In the genomic region with DNA sequence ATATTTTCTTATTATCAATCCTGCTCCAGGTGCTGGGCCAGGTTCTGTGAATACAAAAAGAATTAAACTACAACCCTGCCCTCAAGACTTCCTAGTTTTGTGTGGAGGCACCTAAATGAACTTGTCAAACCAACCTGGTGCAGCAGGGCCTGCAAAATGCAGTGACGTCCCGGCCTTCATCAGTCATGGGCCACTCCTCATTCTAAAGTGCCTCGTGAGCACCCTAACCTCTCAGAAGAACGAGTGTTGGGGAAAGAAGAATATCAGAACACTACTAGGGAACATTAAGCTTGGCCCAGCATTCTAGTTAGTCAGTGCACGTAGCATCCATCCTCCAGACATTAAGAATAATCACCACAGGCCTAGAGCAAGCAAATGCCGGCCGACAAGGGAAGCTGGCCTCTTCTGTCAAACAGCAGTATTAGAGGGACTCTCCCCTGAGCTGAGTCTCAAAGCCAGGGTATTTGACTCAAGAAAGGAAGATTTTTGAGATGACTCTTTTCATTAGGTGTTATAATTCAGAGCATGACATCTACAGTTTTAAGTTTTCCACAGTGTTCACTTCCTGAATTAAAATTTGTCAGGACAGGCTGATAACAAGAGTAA, we compare ENCODE assay signal across 12 cellular contexts.
DNase-seq lines count a peak whose midpoint lies in the region; ATAC-seq and TF ChIP-seq lines count a peak whose summit lies in the region.
"Had no signal": no experiment of that assay in that cellular context is flagged by ENCODE, and none has a peak within 500 bp of the region (broad histone marks: within the 10 kb centered on the region; RNA-seq: fewer than 3 reads in every experiment).

No MANE protein-coding gene starts in this region.

- CTCF ChIA-PET in CD8-positive, alpha-beta T cell (lab: Charles Lee) = interaction anchor here (1.0 to 1.5 kb wide), 2 partner anchors 12 to 393 kb away, joined by 3 to 5 read pairs; no protein-coding TSS in a partner anchor

- H3K27me3 Mint-ChIP-seq in CD8-positive, alpha-beta T cell (ENCODE audit: low read depth) = no peaks in the 10 kb centered on the region
- H3K27me3 Mint-ChIP-seq: central memory CD8-positive, alpha-beta T cell had no signal

- no peak overlapping the region for H3K4me3 Mint-ChIP-seq in CD8-positive, alpha-beta T cell
- H3K4me3 Mint-ChIP-seq: central memory CD8-positive, alpha-beta T cell; natural killer cell had no signal

- H3K36me3 ChIP-seq in SJCRH30 (no peaks in the 10 kb centered on the region; the same call in 1 of the 2 replicates), esophagus (ENCODE audit: control insufficient read depth in 2 of 2, insufficient read depth in 2 of 2, low read length in 1 of 2) (peaks cover 0 to 2% of the 10 kb centered on the region in 2 donors), muscle layer of duodenum (ENCODE audit: control insufficient read depth in 1 of 2, insufficient read depth in 2 of 2, low read length in 2 of 2) (no peaks in the 10 kb centered on the region), tibial artery (no peaks in the 10 kb centered on the region)
- H3K36me3 ChIP-seq in CD8-positive, alpha-beta T cell (ENCODE audit: insufficient read depth, low read length) = no peaks in the 10 kb centered on the region

- POLR2A ChIA-PET in CD8-positive, alpha-beta T cell (lab: Charles Lee) = no interaction called here

- no peak overlapping the region for H3K27ac Mint-ChIP-seq in CD8-positive, alpha-beta T cell

- DNase-seq in SJCRH30 (peak in 1 of 2 experiments; percentile 24), tibial artery (no peak), inferior parietal cortex (ENCODE audit: extremely low spot score) (no peak), NCI-H128 (lab: John Stamatoyannopoulos, UW; ENCODE audit: unreplicated experiment) (no peak)
- no peak for DNase-seq in CD8-positive, alpha-beta T cell
- DNase-seq: COR-L47, glutamatergic neuron, natural killer cell had no signal

- 62 to 63% methylated on average over 7 of the region's 7 CpGs for WGBS in esophagus, 2 donors

- intact Hi-C loops in tibial artery (cut with DNase I; ENCODE audit: low total_unique reads) = no loop called here
- intact Hi-C loops in CD8-positive, alpha-beta T cell (cut with DNase I, micrococcal nuclease) = no loop called here

- H3K27ac ChIP-seq in SJCRH30 = peak overlapping the region; percentile 87
- H3K27ac ChIP-seq in esophagus (ENCODE audit: low read depth in 2 of 2, low read length in 1 of 2) = peak overlapping the region; percentile 9 to 74
- H3K27ac ChIP-seq in muscle layer of duodenum (ENCODE audit: low read length) = peak overlapping the region; percentile 50
- H3K27ac ChIP-seq in tibial artery = peak overlapping the region; percentile 39 to 46
- H3K27ac ChIP-seq in CD8-positive, alpha-beta T cell (ENCODE audit: low read depth, low read length) = no peak overlapping the region

- no peaks in the 10 kb centered on the region for H3K9me3 Mint-ChIP-seq in CD8-positive, alpha-beta T cell
- H3K9me3 Mint-ChIP-seq: central memory CD8-positive, alpha-beta T cell; natural killer cell had no signal

- no peak for ATAC-seq in HG03469 (IDR thresholded peaks at IDR 0.05; ENCODE audit: unreplicated experiment)
- ATAC-seq in CD8-positive, alpha-beta T cell = no peak
- ATAC-seq: natural killer cell had no signal

- TF ChIP-seq CTCF in tibial artery (IDR thresholded peaks at IDR 0.05) = no peak
- TF ChIP-seq CTCF in CD8-positive, alpha-beta T cell (IDR thresholded peaks at IDR 0.05) = no peak

- no peak overlapping the region for H3K4me3 ChIP-seq in SJCRH30
- no peak overlapping the region for H3K4me3 ChIP-seq in esophagus (ENCODE audit: low read depth in 1 of 2, low read length in 2 of 2)
- H3K4me3 ChIP-seq in muscle layer of duodenum (ENCODE audit: low read depth in 1 of 2, low read length in 2 of 2) = peak overlapping the region in 1 of 2 donors; percentile 16
- H3K4me3 ChIP-seq in tibial artery = no peak overlapping the region
- H3K4me3 ChIP-seq in CD8-positive, alpha-beta T cell (ENCODE audit: low read depth, low read length) = no peak overlapping the region

- H3K9me3 ChIP-seq in SJCRH30 (replicated peaks) = no peaks in the 10 kb centered on the region
- H3K9me3 ChIP-seq in esophagus (ENCODE audit: control insufficient read depth in 2 of 2, insufficient read depth in 1 of 2, low read depth in 1 of 2, low read length in 1 of 2) = no peaks in the 10 kb centered on the region
- no peaks in the 10 kb centered on the region for H3K9me3 ChIP-seq in muscle layer of duodenum (ENCODE audit: control insufficient read depth in 1 of 2, low read length in 2 of 2)
- no peaks in the 10 kb centered on the region for H3K9me3 ChIP-seq in tibial artery
- H3K9me3 ChIP-seq in CD8-positive, alpha-beta T cell (ENCODE audit: low read length) = no peaks in the 10 kb centered on the region

- H3K27me3 ChIP-seq in SJCRH30 = no peaks in the 10 kb centered on the region
- H3K27me3 ChIP-seq in esophagus (ENCODE audit: control insufficient read depth in 1 of 2, insufficient read depth in 2 of 2, low read length in 2 of 2) = no peaks in the 10 kb centered on the region
- no peaks in the 10 kb centered on the region for H3K27me3 ChIP-seq in muscle layer of duodenum (ENCODE audit: low read depth, low read length)
- no peaks in the 10 kb centered on the region for H3K27me3 ChIP-seq in tibial artery
- H3K27me3 ChIP-seq in CD8-positive, alpha-beta T cell (ENCODE audit: insufficient read depth, low read length) = no peaks in the 10 kb centered on the region

- H3K36me3 Mint-ChIP-seq in CD8-positive, alpha-beta T cell = peaks cover 12% of the 10 kb centered on the region
- H3K36me3 Mint-ChIP-seq: natural killer cell had no signal

- H3K4me1 ChIP-seq in SJCRH30 (peaks cover 46% of the 10 kb centered on the region), esophagus (ENCODE audit: control insufficient read depth in 2 of 2, insufficient read depth in 2 of 2, low read length in 1 of 2) (peaks cover 2 to 3% of the 10 kb centered on the region in 2 donors), muscle layer of duodenum (ENCODE audit: control insufficient read depth in 1 of 2, insufficient read depth in 2 of 2, low read length in 2 of 2) (peaks cover 7 to 33% of the 10 kb centered on the region in 2 donors), tibial artery (peaks cover 0 to 30% (median 14%) of the 10 kb centered on the region in 4 donors)
- peaks cover 7% of the 10 kb centered on the region for H3K4me1 ChIP-seq in CD8-positive, alpha-beta T cell (ENCODE audit: insufficient read depth, low read length)

- H3K4me1 Mint-ChIP-seq in CD8-positive, alpha-beta T cell (ENCODE audit: low read depth) = peaks cover 27% of the 10 kb centered on the region
